ENCODE assay signal across 32 cellular contexts in genomic region chr17:61237275-61237674, GRCh38.
"Had no signal": no experiment of that assay in that cellular context is flagged by ENCODE, and none has a peak within 500 bp of the region (broad histone marks: within the 10 kb centered on the region; RNA-seq: fewer than 3 reads in every experiment).

No MANE protein-coding gene starts in this region.

- H3K36me3 ChIP-seq: ascending aorta, cardiac muscle cell, colonic mucosa, gastrocnemius medialis, left lung, lower lobe of right lung, WERI-Rb-1 had no signal

- H3K4me1 ChIP-seq: colonic mucosa had no signal

- DNase-seq: activated CD4-positive, alpha-beta T cell treated with anti-CD3 and anti-CD28 coated beads for 48 hours; activated CD4-positive, alpha-beta T cell treated with anti-CD3 and anti-CD28 coated beads, Interleukin-2, amount 50 U/mL, for 48 hours; activated CD8-positive, alpha-beta memory T cell treated with anti-CD3 and anti-CD28 coated beads, Interleukin-2, amount 50 U/mL, for 4 hours; activated effector memory CD4-positive, alpha-beta T cell treated with anti-CD3 and anti-CD28 coated beads, Interleukin-2, amount 50 U/mL, for 16 hours; activated naive CD4-positive, alpha-beta T cell treated with anti-CD3 and anti-CD28 coated beads for 36 hours; activated naive CD8-positive, alpha-beta T cell treated with anti-CD3 and anti-CD28 coated beads, Interleukin-2, amount 10 ng/mL, durations not matched to agents 7 days and 5 days; activated T-cell treated with anti-CD3 and anti-CD28 coated beads, Interleukin-2, amount 50 U/mL, for 1 hour; cerebellar nuclear complex; colonic mucosa; effector CD8-positive, alpha-beta T cell; gastrocnemius medialis; glutamatergic neuron; left lung; lower lobe of right lung; mesendoderm; mucosa of descending colon; stimulated activated CD4-positive, alpha-beta T cell treated with anti-CD3 and anti-CD28 coated beads, Interleukin-12 subunit alpha, Interleukin-12 subunit beta, amount 100 ng/mL, for 4 hours; stimulated activated CD4-positive, alpha-beta T cell treated with anti-CD3 and anti-CD28 coated beads, Interleukin-4, amount 100 ng/mL, for 1 hour; T-helper 9 cell; WERI-Rb-1 had no signal

- H3K4me3 Mint-ChIP-seq: activated naive CD4-positive, alpha-beta T cell treated with anti-CD3 and anti-CD28 coated beads for 36 hours; activated naive CD8-positive, alpha-beta T cell treated with anti-CD3 and anti-CD28 coated beads, Interleukin-2, amount 10 ng/mL, durations not matched to agents 7 days and 5 days; activated T-helper 1 cell treated with anti-CD3 and anti-CD28 coated beads, Interleukin-12 subunit alpha, Interleukin-12 subunit beta, Interleukin-2, Interleukin-4 antibody, amounts not matched to agents 30 ng/mL and 10 ng/mL and 1 ng/mL, durations not matched to agents 14 hours and 24 hours and 36 hours; brain; natural killer cell treated with Interleukin-12 subunit alpha and Interleukin-12 subunit beta and Interleukin-15 and Interleukin-18, amount 100 ng/mL, for 72 hours; stimulated activated naive CD8-positive, alpha-beta T cell treated with anti-CD3 and anti-CD28 coated beads, Interleukin-15, Interleukin-2, amounts not matched to agents 100 ng/mL and 50 ng/mL, for 24 hours; T-helper 1 cell treated with Interleukin-12 subunit alpha and Interleukin-12 subunit beta and Interleukin-4 antibody, amounts not matched to agents 30 μg/mL and 1 μg/mL, for 36 hours had no signal

- H3K27ac ChIP-seq: ascending aorta, cardiac muscle cell, colonic mucosa, gastrocnemius medialis, left lung, lower lobe of right lung, skin epidermis, WERI-Rb-1 had no signal

- H3K9me3 ChIP-seq: ascending aorta, colonic mucosa, gastrocnemius medialis, left lung, lower lobe of right lung, mucosa of descending colon had no signal

- ATAC-seq: activated CD4-positive, CD25-positive, alpha-beta regulatory T cell treated with anti-CD3 and anti-CD28 coated beads, Interleukin-2, amount 50 U/mL, for 24 hours; gastrocnemius medialis; left lung; lower lobe of right lung; mucosa of descending colon; natural killer cell treated with Interleukin-12 subunit alpha and Interleukin-12 subunit beta and Interleukin-15 and Interleukin-18, amount 100 ng/mL, for 72 hours; sciatic nerve had no signal

- H3K4me3 ChIP-seq: ascending aorta, cardiac muscle cell, colonic mucosa, gastrocnemius medialis, left lung, lower lobe of right lung, mucosa of descending colon, skin epidermis had no signal

- H3K36me3 Mint-ChIP-seq: activated naive CD8-positive, alpha-beta T cell treated with anti-CD3 and anti-CD28 coated beads, Interleukin-2, amount 10 ng/mL, durations not matched to agents 7 days and 5 days; brain; natural killer cell treated with Interleukin-12 subunit alpha and Interleukin-12 subunit beta and Interleukin-15 and Interleukin-18, amount 100 ng/mL, for 72 hours had no signal

- H3K9me3 Mint-ChIP-seq: activated naive CD8-positive, alpha-beta T cell treated with anti-CD3 and anti-CD28 coated beads, Interleukin-2, amount 10 ng/mL, durations not matched to agents 7 days and 5 days; activated T-helper 1 cell treated with anti-CD3 and anti-CD28 coated beads, Interleukin-12 subunit alpha, Interleukin-12 subunit beta, Interleukin-2, Interleukin-4 antibody, amounts not matched to agents 30 ng/mL and 10 ng/mL and 1 ng/mL, durations not matched to agents 14 hours and 24 hours and 36 hours; natural killer cell treated with Interleukin-12 subunit alpha and Interleukin-12 subunit beta and Interleukin-15 and Interleukin-18, amount 100 ng/mL, for 72 hours; stimulated activated naive CD8-positive, alpha-beta T cell treated with anti-CD3 and anti-CD28 coated beads, Interleukin-15, Interleukin-2, amounts not matched to agents 100 ng/mL and 50 ng/mL, for 24 hours; T-helper 1 cell treated with Interleukin-12 subunit alpha and Interleukin-12 subunit beta and Interleukin-4 antibody, amounts not matched to agents 30 μg/mL and 1 μg/mL, for 36 hours had no signal

- H3K27me3 ChIP-seq: ascending aorta, cardiac muscle cell, colonic mucosa, gastrocnemius medialis, left lung had no signal

- H3K27me3 Mint-ChIP-seq: activated naive CD8-positive, alpha-beta T cell treated with anti-CD3 and anti-CD28 coated beads, Interleukin-2, amount 10 ng/mL, durations not matched to agents 7 days and 5 days; brain; natural killer cell treated with Interleukin-12 subunit alpha and Interleukin-12 subunit beta and Interleukin-15 and Interleukin-18, amount 100 ng/mL, for 72 hours; stimulated activated naive CD8-positive, alpha-beta T cell treated with anti-CD3 and anti-CD28 coated beads, Interleukin-15, Interleukin-2, amounts not matched to agents 100 ng/mL and 50 ng/mL, for 24 hours had no signal

- FAIRE-seq: islet of Langerhans, TTC549 had no signal

- H3K27ac Mint-ChIP-seq: activated naive CD4-positive, alpha-beta T cell treated with anti-CD3 and anti-CD28 coated beads for 36 hours; activated naive CD8-positive, alpha-beta T cell treated with anti-CD3 and anti-CD28 coated beads, Interleukin-2, amount 10 ng/mL, durations not matched to agents 7 days and 5 days; activated T-helper 1 cell treated with anti-CD3 and anti-CD28 coated beads, Interleukin-12 subunit alpha, Interleukin-12 subunit beta, Interleukin-2, Interleukin-4 antibody, amounts not matched to agents 30 ng/mL and 10 ng/mL and 1 ng/mL, durations not matched to agents 14 hours and 24 hours and 36 hours; natural killer cell treated with Interleukin-12 subunit alpha and Interleukin-12 subunit beta and Interleukin-15 and Interleukin-18, amount 100 ng/mL, for 72 hours; stimulated activated naive CD8-positive, alpha-beta T cell treated with anti-CD3 and anti-CD28 coated beads, Interleukin-15, Interleukin-2, amounts not matched to agents 100 ng/mL and 50 ng/mL, for 24 hours; T-helper 1 cell treated with Interleukin-12 subunit alpha and Interleukin-12 subunit beta and Interleukin-4 antibody, amounts not matched to agents 30 μg/mL and 1 μg/mL, for 36 hours had no signal
